In genomic region chr2:45554073-45554742, GRCh38 we compare ENCODE assay signal across 13 cellular contexts. TPM values are rescaled to one million over a fixed set of nuclear protein-coding genes. Genes with fewer than 3 reads are reported as not detected.
DNase-seq lines count a peak whose midpoint lies in the region; ATAC-seq and TF ChIP-seq lines count a peak whose summit lies in the region.
"Had no signal": no experiment of that assay in that cellular context is flagged by ENCODE, and none has a peak within 500 bp of the region (broad histone marks: within the 10 kb centered on the region; RNA-seq: fewer than 3 reads in every experiment).

No MANE protein-coding gene starts in this region.

- WGBS in smooth muscle cell (ENCODE audit: low lambda C conversion rate) = 60% methylated on average over 2 of the region's 2 CpGs

- no peaks in the 10 kb centered on the region for H3F3A ChIP-seq in smooth muscle cell (ENCODE audit: low read depth)

- no peaks in the 10 kb centered on the region for H3K36me3 ChIP-seq in smooth muscle cell (ENCODE audit: low read depth)

- H3K79me2 ChIP-seq in smooth muscle cell (ENCODE audit: low read depth) = no peaks in the 10 kb centered on the region

- H3K4me2 ChIP-seq in smooth muscle cell = no peak overlapping the region

- TF ChIP-seq CTCF in WTC11 (IDR thresholded peaks at IDR 0.05) = no peak
- no peak for TF ChIP-seq CTCF in smooth muscle cell (IDR thresholded peaks at IDR 0.05; ENCODE audit: borderline replicate concordance, insufficient read depth, poor library complexity, severe bottlenecking)

- CTCF ChIA-PET in WTC11 (lab: Charles Lee) = interaction anchor here (0.8 to 2.1 kb wide), 4 partner anchors 25 to 573 kb away, joined by 3 to 10 read pairs (median 4); no protein-coding TSS in a partner anchor

- POLR2A ChIA-PET in WTC11 (lab: Charles Lee) = no interaction called here

- peaks cover 25% of the 10 kb centered on the region for H3K4me1 Mint-ChIP-seq in activated T-cell treated with anti-CD3 and anti-CD28 coated beads, Interleukin-2, amount 50 U/mL, for 72 hours (ENCODE audit: low read depth)
- peaks cover 24% of the 10 kb centered on the region for H3K4me1 Mint-ChIP-seq in WTC11
- H3K4me1 Mint-ChIP-seq: activated B cell treated with CpG ODN at 0.5 μM for 24 hours had no signal

- H3K4me3 ChIP-seq in smooth muscle cell = no peak overlapping the region
- H3K4me3 ChIP-seq: mucosa of descending colon, psoas muscle had no signal

- H3K27me3 ChIP-seq in smooth muscle cell (ENCODE audit: low read depth) = no peaks in the 10 kb centered on the region

- peaks cover 6 to 18% of the 10 kb centered on the region in 2 donors for H3K36me3 Mint-ChIP-seq in activated T-cell treated with anti-CD3 and anti-CD28 coated beads, Interleukin-2, amount 50 U/mL, for 72 hours (ENCODE audit: insufficient read depth in 2 of 2)
- H3K36me3 Mint-ChIP-seq in WTC11 = peaks cover 2% of the 10 kb centered on the region

- H3K27me3 Mint-ChIP-seq in activated T-cell treated with anti-CD3 and anti-CD28 coated beads, Interleukin-2, amount 50 U/mL, for 72 hours (ENCODE audit: low read depth) = no peaks in the 10 kb centered on the region
- H3K27me3 Mint-ChIP-seq in WTC11 (ENCODE audit: low read depth) = no peaks in the 10 kb centered on the region
- H3K27me3 Mint-ChIP-seq: activated B cell treated with CpG ODN at 0.5 μM for 24 hours had no signal

- no peak overlapping the region for H3K9ac ChIP-seq in smooth muscle cell (ENCODE audit: low read depth)

- no peaks in the 10 kb centered on the region for H4K20me1 ChIP-seq in smooth muscle cell (ENCODE audit: low read depth)

- peak; percentile 62 to 67 for ATAC-seq in activated T-cell treated with anti-CD3 and anti-CD28 coated beads, Interleukin-2, amount 50 U/mL, for 72 hours (replicated peaks in 1 of 2)
- ATAC-seq in WTC11 = peak; percentile 51
- ATAC-seq: mucosa of descending colon, psoas muscle had no signal

- peaks cover 2% of the 10 kb centered on the region for H3K4me1 ChIP-seq in smooth muscle cell (ENCODE audit: low read depth)
- H3K4me1 ChIP-seq: psoas muscle had no signal

- no peak for DNase-seq in activated T-cell treated with anti-CD3 and anti-CD28 coated beads, Interleukin-2, amount 50 U/mL, for 72 hours
- DNase-seq in activated T-cell treated with anti-CD3 and anti-CD28 coated beads, Interleukin-2, amount 50 U/mL, for 48 hours = no peak
- DNase-seq in WTC11 (ENCODE audit: low spot score) (no peak), fibroblast of peridontal ligament (ENCODE audit: extremely low read depth) (peak; percentile 84), smooth muscle cell (lab: John Stamatoyannopoulos, UW; ENCODE audit: unreplicated experiment) (no peak), amygdala (lab: John Stamatoyannopoulos, UW) (no peak), Kasumi-1 (lab: John Stamatoyannopoulos, UW) (no peak), NCI-H1694 treated with DMSO at 0.1 percent for 48 hours (lab: John Stamatoyannopoulos, UW) (no peak)
- DNase-seq: activated B cell treated with CpG ODN at 0.5 μM for 24 hours, KG1, mucosa of descending colon, NCI-H2029, psoas muscle had no signal

- no peak overlapping the region for H2AFZ ChIP-seq in smooth muscle cell (ENCODE audit: low read depth)

- no peaks in the 10 kb centered on the region for H3K9me3 ChIP-seq in smooth muscle cell (replicated peaks; ENCODE audit: low read depth)
- H3K9me3 ChIP-seq: mucosa of descending colon, psoas muscle had no signal

- peak overlapping the region; percentile 33 for H3K27ac ChIP-seq in smooth muscle cell (ENCODE audit: low read depth)
- H3K27ac ChIP-seq: psoas muscle had no signal

- H3K27ac Mint-ChIP-seq in activated T-cell treated with anti-CD3 and anti-CD28 coated beads, Interleukin-2, amount 50 U/mL, for 72 hours = peak overlapping the region; percentile 78
- peak overlapping the region; percentile 62 for H3K27ac Mint-ChIP-seq in WTC11
- H3K27ac Mint-ChIP-seq: activated B cell treated with CpG ODN at 0.5 μM for 24 hours had no signal

- peaks cover 0 to under 1% of the 10 kb centered on the region in 2 donors for H3K9me3 Mint-ChIP-seq in activated T-cell treated with anti-CD3 and anti-CD28 coated beads, Interleukin-2, amount 50 U/mL, for 72 hours
- H3K9me3 Mint-ChIP-seq in WTC11 = no peaks in the 10 kb centered on the region

- peak overlapping the region; percentile 64 to 67 for H3K4me3 Mint-ChIP-seq in activated T-cell treated with anti-CD3 and anti-CD28 coated beads, Interleukin-2, amount 50 U/mL, for 72 hours
- no peak overlapping the region for H3K4me3 Mint-ChIP-seq in WTC11
- H3K4me3 Mint-ChIP-seq: activated B cell treated with CpG ODN at 0.5 μM for 24 hours had no signal

TF ChIP-seq in WTC11, 78 proteins besides CTCF, POLR2A, EP300 and RAD21 (continues in another document):
- TF ChIP-seq, protein P1, sequence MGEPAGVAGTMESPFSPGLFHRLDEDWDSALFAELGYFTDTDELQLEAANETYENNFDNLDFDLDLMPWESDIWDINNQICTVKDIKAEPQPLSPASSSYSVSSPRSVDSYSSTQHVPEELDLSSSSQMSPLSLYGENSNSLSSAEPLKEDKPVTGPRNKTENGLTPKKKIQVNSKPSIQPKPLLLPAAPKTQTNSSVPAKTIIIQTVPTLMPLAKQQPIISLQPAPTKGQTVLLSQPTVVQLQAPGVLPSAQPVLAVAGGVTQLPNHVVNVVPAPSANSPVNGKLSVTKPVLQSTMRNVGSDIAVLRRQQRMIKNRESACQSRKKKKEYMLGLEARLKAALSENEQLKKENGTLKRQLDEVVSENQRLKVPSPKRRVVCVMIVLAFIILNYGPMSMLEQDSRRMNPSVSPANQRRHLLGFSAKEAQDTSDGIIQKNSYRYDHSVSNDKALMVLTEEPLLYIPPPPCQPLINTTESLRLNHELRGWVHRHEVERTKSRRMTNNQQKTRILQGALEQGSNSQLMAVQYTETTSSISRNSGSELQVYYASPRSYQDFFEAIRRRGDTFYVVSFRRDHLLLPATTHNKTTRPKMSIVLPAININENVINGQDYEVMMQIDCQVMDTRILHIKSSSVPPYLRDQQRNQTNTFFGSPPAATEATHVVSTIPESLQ (CRISPR knock-in tag; IDR thresholded peaks at IDR 0.05) = no peak
- TF ChIP-seq ESRRA (CRISPR knock-in tag; IDR thresholded peaks at IDR 0.05; ENCODE audit: borderline replicate concordance) (no peak), ZNF532 (CRISPR knock-in tag; IDR thresholded peaks at IDR 0.05; ENCODE audit: borderline replicate concordance) (no peak), SP1 (CRISPR knock-in tag; conservative IDR thresholded peaks at IDR 0.05) (no peak), NR1H2 (CRISPR knock-in tag; IDR thresholded peaks at IDR 0.05) (no peak), SMAD4 (CRISPR knock-in tag; IDR thresholded peaks at IDR 0.05) (no peak), TCF7 (CRISPR knock-in tag; IDR thresholded peaks at IDR 0.05; ENCODE audit: low read depth) (no peak), FOXK1 (CRISPR knock-in tag; IDR thresholded peaks at IDR 0.05) (no peak), ZNF396 (CRISPR knock-in tag; IDR thresholded peaks at IDR 0.05; ENCODE audit: borderline replicate concordance) (no peak), USF2 (CRISPR knock-in tag; IDR thresholded peaks at IDR 0.05) (no peak), ZNF138 (CRISPR knock-in tag; conservative IDR thresholded peaks at IDR 0.05) (no peak)

RNA-seq across cellular contexts. Expression of gene SRBD1, which starts 56.9 kb away (rescaled TPM):
- 10 to 100 TPM; 19.0 to 20.3 TPM for total RNA-seq in activated T-cell treated with anti-CD3 and anti-CD28 coated beads, Interleukin-2, amount 50 U/mL, for 72 hours
- total RNA-seq in WTC11 (2021) (19.1 to 23.4 TPM (median 22.8 TPM) in 3 replicates), smooth muscle cell (22.5 and 23.1 TPM in 2 replicates)
- polyA plus RNA-seq in smooth muscle cell = 9.4 and 11.1 TPM in 2 replicates
